ENCODE assay signal across 10 cellular contexts in genomic region chr2:144448389-144449027, GRCh38.
DNase-seq lines count a peak whose midpoint lies in the region; ATAC-seq and TF ChIP-seq lines count a peak whose summit lies in the region.
"Had no signal": no experiment of that assay in that cellular context is flagged by ENCODE, and none has a peak within 500 bp of the region (broad histone marks: within the 10 kb centered on the region; RNA-seq: fewer than 3 reads in every experiment).

No MANE protein-coding gene starts in this region.

- TF ChIP-seq POLR2A in breast epithelium (IDR thresholded peaks at IDR 0.05), result no peak
- TF ChIP-seq POLR2A in prostate gland (IDR thresholded peaks at IDR 0.05), result no peak

- H3K4me1 Mint-ChIP-seq in activated naive CD8-positive, alpha-beta T cell treated with anti-CD3 and anti-CD28 coated beads, Interleukin-2, amount 50 U/mL, for 24 hours, result peaks cover 71% of the 10 kb centered on the region
- peaks cover 29% of the 10 kb centered on the region for H3K4me1 Mint-ChIP-seq in activated naive CD8-positive, alpha-beta T cell treated with anti-CD3 and anti-CD28 coated beads for 36 hours
- H3K4me1 Mint-ChIP-seq in mesothelial cell of epicardium, result peaks cover 67% of the 10 kb centered on the region

- H3K9me3 ChIP-seq in breast epithelium (no peaks in the 10 kb centered on the region), upper lobe of right lung (no peaks in the 10 kb centered on the region), prostate gland (no peaks in the 10 kb centered on the region)

- TF ChIP-seq CTCF in breast epithelium (IDR thresholded peaks at IDR 0.05), result no peak
- TF ChIP-seq CTCF in mesothelial cell of epicardium (IDR thresholded peaks at IDR 0.05; ENCODE audit: unreplicated experiment), result no peak
- no peak for TF ChIP-seq CTCF in upper lobe of right lung (IDR thresholded peaks at IDR 0.05)
- no peak for TF ChIP-seq CTCF in prostate gland (IDR thresholded peaks at IDR 0.05)

- H3K27ac ChIP-seq in breast epithelium, result no peak overlapping the region
- peak overlapping the region; percentile 44 for H3K27ac ChIP-seq in upper lobe of right lung
- H3K27ac ChIP-seq in prostate gland, result no peak overlapping the region

- intact Hi-C loops in breast epithelium (cut with DNase I; ENCODE audit: low total_unique reads) (no loop called here), upper lobe of right lung (cut with DNase I) (no loop called here), prostate gland (cut with DNase I) (no loop called here)

- peak overlapping the region in 2 of 3 donors; percentile 1 to 22 for H3K4me3 ChIP-seq in breast epithelium
- H3K4me3 ChIP-seq in upper lobe of right lung, result peak overlapping the region; percentile 4
- H3K4me3 ChIP-seq in prostate gland, result no peak overlapping the region

- H3K36me3 ChIP-seq in breast epithelium (no peaks in the 10 kb centered on the region), upper lobe of right lung (peaks cover 4% of the 10 kb centered on the region), prostate gland (no peaks in the 10 kb centered on the region)

- H3K27me3 ChIP-seq in breast epithelium (no peaks in the 10 kb centered on the region), upper lobe of right lung (no peaks in the 10 kb centered on the region), prostate gland (replicated peaks; ENCODE audit: insufficient read depth) (peaks cover 3% of the 10 kb centered on the region)

- no peaks in the 10 kb centered on the region for H3K27me3 Mint-ChIP-seq in activated naive CD8-positive, alpha-beta T cell treated with anti-CD3 and anti-CD28 coated beads, Interleukin-2, amount 50 U/mL, for 24 hours
- H3K27me3 Mint-ChIP-seq in activated naive CD8-positive, alpha-beta T cell treated with anti-CD3 and anti-CD28 coated beads for 36 hours, result peaks cover 14% of the 10 kb centered on the region
- no peaks in the 10 kb centered on the region for H3K27me3 Mint-ChIP-seq in mesothelial cell of epicardium (ENCODE audit: low read depth)
- H3K27me3 Mint-ChIP-seq: activated CD8-positive, alpha-beta T cell treated with anti-CD3 and anti-CD28 coated beads for 36 hours had no signal

- H3K4me3 Mint-ChIP-seq in activated naive CD8-positive, alpha-beta T cell treated with anti-CD3 and anti-CD28 coated beads, Interleukin-2, amount 50 U/mL, for 24 hours, result peak overlapping the region; percentile 41
- H3K4me3 Mint-ChIP-seq in activated naive CD8-positive, alpha-beta T cell treated with anti-CD3 and anti-CD28 coated beads for 36 hours, result no peak overlapping the region
- H3K4me3 Mint-ChIP-seq in mesothelial cell of epicardium, result no peak overlapping the region

- H3K9me3 Mint-ChIP-seq in activated naive CD8-positive, alpha-beta T cell treated with anti-CD3 and anti-CD28 coated beads, Interleukin-2, amount 50 U/mL, for 24 hours, result no peaks in the 10 kb centered on the region
- no peaks in the 10 kb centered on the region for H3K9me3 Mint-ChIP-seq in activated naive CD8-positive, alpha-beta T cell treated with anti-CD3 and anti-CD28 coated beads for 36 hours
- peaks cover 4% of the 10 kb centered on the region for H3K9me3 Mint-ChIP-seq in mesothelial cell of epicardium
- H3K9me3 Mint-ChIP-seq: activated CD8-positive, alpha-beta T cell treated with anti-CD3 and anti-CD28 coated beads for 36 hours had no signal

- H3K36me3 Mint-ChIP-seq in activated naive CD8-positive, alpha-beta T cell treated with anti-CD3 and anti-CD28 coated beads, Interleukin-2, amount 50 U/mL, for 24 hours (ENCODE audit: low read depth), result peaks cover 12% of the 10 kb centered on the region
- peaks cover 2% of the 10 kb centered on the region for H3K36me3 Mint-ChIP-seq in activated naive CD8-positive, alpha-beta T cell treated with anti-CD3 and anti-CD28 coated beads for 36 hours
- H3K36me3 Mint-ChIP-seq in mesothelial cell of epicardium, result peaks cover 14% of the 10 kb centered on the region

- peak overlapping the region; percentile 64 for H3K27ac Mint-ChIP-seq in activated naive CD8-positive, alpha-beta T cell treated with anti-CD3 and anti-CD28 coated beads, Interleukin-2, amount 50 U/mL, for 24 hours
- H3K27ac Mint-ChIP-seq in activated naive CD8-positive, alpha-beta T cell treated with anti-CD3 and anti-CD28 coated beads for 36 hours, result no peak overlapping the region
- peak overlapping the region; percentile 78 for H3K27ac Mint-ChIP-seq in mesothelial cell of epicardium

- 76% methylated on average over 10 of the region's 10 CpGs for WGBS in prostate gland

- H3K4me1 ChIP-seq in breast epithelium (no peaks in the 10 kb centered on the region), upper lobe of right lung (peaks cover 28% of the 10 kb centered on the region), prostate gland (replicated peaks) (no peaks in the 10 kb centered on the region)

- ATAC-seq in activated naive CD8-positive, alpha-beta T cell treated with anti-CD3 and anti-CD28 coated beads, Interleukin-2, amount 50 U/mL, for 24 hours, result no peak
- peak; percentile 12 for ATAC-seq in upper lobe of right lung

- no peak for DNase-seq in activated naive CD8-positive, alpha-beta T cell treated with anti-CD3 and anti-CD28 coated beads, Interleukin-2, amount 50 U/mL, for 24 hours
- no peak for DNase-seq in activated naive CD8-positive, alpha-beta T cell treated with anti-CD3 and anti-CD28 coated beads for 36 hours
- no peak for DNase-seq in breast epithelium (ENCODE audit: low spot score in 2 of 2)
- no peak for DNase-seq in mesothelial cell of epicardium (ENCODE audit: low spot score in 2 of 2, unreplicated experiment in 2 of 2)
- DNase-seq in upper lobe of right lung, result no peak
- DNase-seq in prostate gland (ENCODE audit: low spot score), result no peak
- no peak for DNase-seq in NOMO-1 treated with dmso at 0.1 percent for 144 hours (lab: John Stamatoyannopoulos, UW; ENCODE audit: unreplicated experiment)
- DNase-seq in epidermal melanocyte (ENCODE audit: insufficient read length, low spot score), result no peak
- DNase-seq: NCI-H2081 treated with DMSO at 0.1 percent for 48 hours had no signal

Comparison
In these comparisons a context has a peak if more than half of its experiments do, and no peak if none do; other contexts are left out.
1. H3K4me3 ChIP-seq: peak in breast epithelium (2 of 3) and upper lobe of right lung (single experiment); none in prostate gland (0 of 2).